8 cellular contexts compared by ENCODE assay signal in the genomic region with DNA sequence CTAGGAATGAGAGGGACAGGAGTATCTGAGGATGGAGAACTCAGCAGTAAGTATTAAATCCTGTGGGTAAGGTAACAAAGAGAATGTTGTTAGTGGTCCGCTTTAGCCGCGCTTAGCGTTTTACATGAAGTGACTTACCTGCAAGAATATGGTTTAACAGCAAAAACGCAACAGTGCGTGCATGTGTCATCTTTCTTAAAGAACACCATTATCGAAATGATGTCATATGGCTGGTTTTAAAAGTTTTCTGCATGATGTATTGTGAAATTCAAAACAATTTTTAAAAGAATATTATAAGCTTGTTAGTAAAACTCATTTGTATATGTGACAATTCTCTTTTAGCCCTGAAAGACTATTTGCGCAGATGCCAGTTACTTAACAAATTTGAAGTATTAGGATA. TPM values are rescaled to one million over a fixed set of nuclear protein-coding genes. Genes with fewer than 3 reads are reported as not detected.
DNase-seq lines count a peak whose midpoint lies in the region; ATAC-seq and TF ChIP-seq lines count a peak whose summit lies in the region.

No MANE protein-coding gene starts in this region.

- H3K4me3 ChIP-seq in GM06990 (replicated peaks; ENCODE audit: low read depth, low read length) (peak overlapping the region; percentile 71), PC-3 (ENCODE audit: low read length) (peak overlapping the region; percentile 79), esophagus (ENCODE audit: low read depth in 1 of 2, low read length in 2 of 2) (peak overlapping the region; percentile 81 to 97), parathyroid adenoma (ENCODE audit: low read depth, low read length) (peak overlapping the region; percentile 98)

- DNase-seq in GM06990 (ENCODE audit: extremely low read depth, insufficient read length) = no peak
- peak; percentile 22 for DNase-seq in PC-3
- DNase-seq in effector CD4-positive, alpha-beta T cell = no peak
- no peak for DNase-seq in NCI-H1694 (lab: John Stamatoyannopoulos, UW)
- DNase-seq in NCI-H82 (lab: John Stamatoyannopoulos, UW) = no peak

- 43 to 50% methylated on average over 8 of the region's 8 CpGs for WGBS in esophagus, 2 donors

- CTCF ChIA-PET in PC-3 (lab: Charles Lee) = no interaction called here

- intact Hi-C loops in PC-3 (cut with micrococcal nuclease) = loop anchor here (5.0 kb wide), 1 partner anchor 61 kb away; no protein-coding TSS in a partner anchor

- ATAC-seq in PC-3 (no peak), HG03039 (IDR thresholded peaks at IDR 0.05; ENCODE audit: unreplicated experiment) (no peak)

- TF ChIP-seq CTCF in GM06990 (IDR thresholded peaks at IDR 0.05; ENCODE audit: insufficient read depth, low read length, poor library complexity, severe bottlenecking) (no peak), PC-3 (conservative IDR thresholded peaks at IDR 0.05; ENCODE audit: low read depth, low read length) (no peak), parathyroid adenoma (IDR thresholded peaks at IDR 0.05) (no peak)

- H3K9me2 ChIP-seq in PC-3 (replicated peaks; ENCODE audit: low read length) = no peaks in the 10 kb centered on the region

- H3K4me1 ChIP-seq in PC-3 (ENCODE audit: insufficient read depth, low read length) = peaks cover 29% of the 10 kb centered on the region
- no peaks in the 10 kb centered on the region for H3K4me1 ChIP-seq in esophagus (ENCODE audit: control insufficient read depth in 2 of 2, insufficient read depth in 2 of 2, low read length in 1 of 2)
- peaks cover 13% of the 10 kb centered on the region for H3K4me1 ChIP-seq in parathyroid adenoma

- POLR2A ChIA-PET in PC-3 (lab: Charles Lee; ENCODE audit: unreplicated experiment) = no interaction called here

- peak overlapping the region; percentile 93 for H3K9ac ChIP-seq in PC-3 (ENCODE audit: low read length)
- no peak overlapping the region for H3K9ac ChIP-seq in parathyroid adenoma

- H3K27ac ChIP-seq in PC-3 (ENCODE audit: low read length) (no peak overlapping the region), esophagus (ENCODE audit: low read depth in 2 of 2, low read length in 1 of 2) (no peak overlapping the region), parathyroid adenoma (no peak overlapping the region)

- H3K79me2 ChIP-seq in PC-3 (ENCODE audit: low read length) = peaks cover 67% of the 10 kb centered on the region
- peaks cover 40% of the 10 kb centered on the region for H3K79me2 ChIP-seq in parathyroid adenoma

- no peaks in the 10 kb centered on the region for H3K9me3 ChIP-seq in PC-3 (ENCODE audit: low read length)
- no peaks in the 10 kb centered on the region for H3K9me3 ChIP-seq in esophagus (ENCODE audit: control insufficient read depth in 2 of 2, insufficient read depth in 1 of 2, low read depth in 1 of 2, low read length in 1 of 2)
- no peaks in the 10 kb centered on the region for H3K9me3 ChIP-seq in parathyroid adenoma (ENCODE audit: control insufficient read depth, low read length)

- H2AFZ ChIP-seq in PC-3 (ENCODE audit: low read length) = no peak overlapping the region
- H2AFZ ChIP-seq in parathyroid adenoma = no peak overlapping the region

- H3K36me3 ChIP-seq in GM06990 (ENCODE audit: control insufficient read depth, insufficient read depth, low read length) (peaks cover 2% of the 10 kb centered on the region; the same call in 1 of the 2 replicates), PC-3 (ENCODE audit: low read depth, low read length) (peaks cover 11% of the 10 kb centered on the region; the same call in 1 of the 2 replicates), esophagus (ENCODE audit: control insufficient read depth in 2 of 2, insufficient read depth in 2 of 2, low read length in 1 of 2) (no peaks in the 10 kb centered on the region), parathyroid adenoma (ENCODE audit: control insufficient read depth, insufficient read depth, low read length) (no peaks in the 10 kb centered on the region)

- no peaks in the 10 kb centered on the region for H3F3A ChIP-seq in PC-3 (ENCODE audit: low read length, unreplicated experiment)

- H4K20me1 ChIP-seq in PC-3 (ENCODE audit: low read length) = peaks cover 44% of the 10 kb centered on the region

- no TSS peak for BruUV-seq in PC-3 (replicated peaks; lab: Mats Ljungman, UMichigan)

- H3K27me3 ChIP-seq in GM06990 (replicated peaks; ENCODE audit: control insufficient read depth, insufficient read depth, low read length) = no peaks in the 10 kb centered on the region
- H3K27me3 ChIP-seq in PC-3 (ENCODE audit: low read length) = no peaks in the 10 kb centered on the region
- no peaks in the 10 kb centered on the region for H3K27me3 ChIP-seq in esophagus (ENCODE audit: control insufficient read depth in 1 of 2, insufficient read depth in 2 of 2, low read length in 2 of 2)
- H3K27me3 ChIP-seq in parathyroid adenoma (ENCODE audit: control insufficient read depth, insufficient read depth, low read length) = no peaks in the 10 kb centered on the region

- H3K4me2 ChIP-seq in PC-3 (ENCODE audit: low read length) (peak overlapping the region; percentile 78), parathyroid adenoma (ENCODE audit: low read length) (peak overlapping the region; percentile 68)

RNA-seq across cellular contexts. Expression of a gene that starts 1.7 kb away (rescaled TPM):
- total RNA-seq in PC-3 (2014; rRNA removed) = 57.8 and 71.5 TPM in 2 replicates
- 1 to 10 TPM; 5.6 to 5.9 TPM for polyA plus RNA-seq in esophagus

RNA-seq across cellular contexts. Expression of a gene that starts 50.0 kb away (rescaled TPM):
- not detected in 2 replicates for total RNA-seq in PC-3 (2014; rRNA removed)
- polyA plus RNA-seq in esophagus = under 1 TPM; 0.25 to 0.47 TPM
